In genomic region chr3:22922317-22922716, GRCh38 we compare ENCODE assay signal across 9 cellular contexts.
DNase-seq lines count a peak whose midpoint lies in the region; ATAC-seq, FAIRE-seq and TF ChIP-seq lines count a peak whose summit lies in the region.
"Had no signal": no experiment of that assay in that cellular context is flagged by ENCODE, and none has a peak within 500 bp of the region (broad histone marks: within the 10 kb centered on the region; RNA-seq: fewer than 3 reads in every experiment).

No MANE protein-coding gene starts in this region.

- H3K56ac ChIP-seq in H9 (ENCODE audit: insufficient read length, low read depth, low read length): no peak overlapping the region

- H3T11ph ChIP-seq in H9 (ENCODE audit: low read length): no peak overlapping the region

- no peak overlapping the region for H3K4me2 ChIP-seq in H9 (ENCODE audit: insufficient read depth, insufficient read length, low read length)

- H3K79me1 ChIP-seq in H9 (ENCODE audit: insufficient read depth, low read depth, low read length, poor library complexity, severe bottlenecking): no peaks in the 10 kb centered on the region

- no peak overlapping the region for H3K23ac ChIP-seq in H9 (ENCODE audit: insufficient read length, low read depth, low read length)

- no peak overlapping the region for H2BK120ac ChIP-seq in H9 (ENCODE audit: low read depth, low read length, poor library complexity, severe bottlenecking)

- H3K4me3 ChIP-seq in GM12865 (ENCODE audit: low read depth, low read length) (no peak overlapping the region), RWPE2 (ENCODE audit: severe bottlenecking) (no peak overlapping the region), small intestine (ENCODE audit: low read depth in 1 of 2, low read length in 2 of 2) (no peak overlapping the region)

- H3K9me3 ChIP-seq in H9 (ENCODE audit: control insufficient read depth, low read depth, low read length) (no peaks in the 10 kb centered on the region), RWPE2 (ENCODE audit: severe bottlenecking) (no peaks in the 10 kb centered on the region), small intestine (ENCODE audit: control insufficient read depth, low read depth) (no peaks in the 10 kb centered on the region)

- H3K23me2 ChIP-seq in H9 (ENCODE audit: insufficient read length, low read depth, low read length, poor library complexity, severe bottlenecking): no peaks in the 10 kb centered on the region

- TF ChIP-seq CTCF in GM12865 (IDR thresholded peaks at IDR 0.05; ENCODE audit: insufficient read depth, low read depth, low read length, missing control alignments) (no peak), H9 (conservative IDR thresholded peaks at IDR 0.05) (peak; percentile 63; the same call in 2 of the 3 replicates), RWPE2 (IDR thresholded peaks at IDR 0.05; ENCODE audit: poor library complexity, severe bottlenecking) (peak; percentile 58)

- H3K4me1 ChIP-seq in H9 (ENCODE audit: insufficient read depth, low read length): no peaks in the 10 kb centered on the region
- H3K4me1 ChIP-seq in RWPE2 (ENCODE audit: insufficient read depth, poor library complexity, severe bottlenecking): no peaks in the 10 kb centered on the region
- H3K4me1 ChIP-seq in small intestine (ENCODE audit: control insufficient read depth in 2 of 2, insufficient read depth in 1 of 2, low read depth in 1 of 2, low read length in 1 of 2): no peaks in the 10 kb centered on the region

- H3K4ac ChIP-seq in H9 (ENCODE audit: low read depth, low read length): no peak overlapping the region

- ATAC-seq in RWPE2 (ENCODE audit: low read depth) (0 out of 3 replicates have a peak, but pooled peaks have one; percentile 36), GM18870 (IDR thresholded peaks at IDR 0.05; ENCODE audit: unreplicated experiment) (no peak)

- no peaks in the 10 kb centered on the region for H3K36me3 Mint-ChIP-seq in H9 (ENCODE audit: insufficient read depth in 1 of 3, low read depth in 3 of 3)

- no peak overlapping the region for H2AFZ ChIP-seq in H9 (ENCODE audit: low read length)

- no peak overlapping the region for H3K14ac ChIP-seq in H9 (ENCODE audit: insufficient read depth, low read length)

- DNase-seq in GM12865 (ENCODE audit: low read depth) (peak; percentile 38), H9 (no peak), RWPE2 (ENCODE audit: low spot score) (no peak), medulla oblongata (ENCODE audit: extremely low spot score) (peak; percentile 10), small intestine (no peak)
- no peak for DNase-seq in activated naive CD4-positive, alpha-beta T cell treated with Interleukin-2 at 50 U/mL for 16 hours
- no peak for DNase-seq in stimulated activated CD4-positive, alpha-beta T cell treated with anti-CD3 and anti-CD28 coated beads, Interleukin-4, amount 100 ng/mL, for 4 hours
- DNase-seq: activated CD4-positive, alpha-beta T cell treated with anti-CD3 and anti-CD28 coated beads for 1 hour had no signal

- no peak overlapping the region for H3K27ac Mint-ChIP-seq in H9

- H2BK12ac ChIP-seq in H9 (ENCODE audit: insufficient read length, low read depth, low read length): no peak overlapping the region

- no peak overlapping the region for H3K18ac ChIP-seq in H9 (ENCODE audit: insufficient read length, low read depth, low read length)

- H4K5ac ChIP-seq in H9 (ENCODE audit: insufficient read length, low read depth, low read length): no peak overlapping the region

- no CpG with 5 or more reads among the region's 3 CpGs for WGBS in H9 (ENCODE audit: extremely low coverage, insufficient read length, low lambda C conversion rate)
- WGBS in small intestine, 3 donors: 28 to 34% (median 30%) methylated on average over 3 of the region's 3 CpGs

- H3K4me1 Mint-ChIP-seq in H9: 0 out of 4 replicates have a peak, but pooled peaks cover 0 to 2% of the 10 kb centered on the region in 2 experiments

- H3K9ac ChIP-seq in H9 (ENCODE audit: extremely low read depth, insufficient read length, low read length): no peak overlapping the region

- no peak overlapping the region for H4K91ac ChIP-seq in H9 (ENCODE audit: insufficient read length, low read depth, low read length)

- H2AK5ac ChIP-seq in H9 (ENCODE audit: insufficient read length, low read length): no peak overlapping the region

- no peak overlapping the region for H3K4me3 Mint-ChIP-seq in H9

- no peak overlapping the region for H2BK5ac ChIP-seq in H9 (ENCODE audit: insufficient read length, low read length)

- H4K20me1 ChIP-seq in H9 (ENCODE audit: control insufficient read depth, insufficient read depth, insufficient read length): no peaks in the 10 kb centered on the region

- H4K8ac ChIP-seq in H9 (replicated peaks; ENCODE audit: insufficient read length, low read depth, low read length): no peak overlapping the region

- no peak overlapping the region for H2BK15ac ChIP-seq in H9 (ENCODE audit: low read depth, low read length)

- no peaks in the 10 kb centered on the region for H3K9me3 Mint-ChIP-seq in H9

- H2BK20ac ChIP-seq in H9 (ENCODE audit: low read depth, low read length, poor library complexity, severe bottlenecking): no peak overlapping the region

- H3K27me3 Mint-ChIP-seq in H9 (ENCODE audit: low read depth): no peaks in the 10 kb centered on the region

- no peaks in the 10 kb centered on the region for H3K79me2 ChIP-seq in H9 (ENCODE audit: insufficient read depth, low read length)

- H3K27ac ChIP-seq in H9 (ENCODE audit: insufficient read length, low read depth, low read length) (no peak overlapping the region), RWPE2 (ENCODE audit: poor library complexity, severe bottlenecking) (no peak overlapping the region), small intestine (ENCODE audit: low read depth in 1 of 2, low read length in 1 of 2) (no peak overlapping the region)

- no peak for FAIRE-seq in small intestine (lab: Jason Lieb, UNC)

- no peaks in the 10 kb centered on the region for H3K27me3 ChIP-seq in H9 (ENCODE audit: insufficient read depth, low read length)
- H3K27me3 ChIP-seq in RWPE2 (ENCODE audit: insufficient read depth, poor library complexity, severe bottlenecking): no peaks in the 10 kb centered on the region
- H3K27me3 ChIP-seq in small intestine (ENCODE audit: control insufficient read depth in 2 of 2, insufficient read depth in 2 of 2, low read length in 2 of 2): no peaks in the 10 kb centered on the region

- H3K36me3 ChIP-seq in RWPE2 (ENCODE audit: low read depth): no peaks in the 10 kb centered on the region
- no peaks in the 10 kb centered on the region for H3K36me3 ChIP-seq in small intestine (ENCODE audit: control insufficient read depth in 2 of 2, insufficient read depth in 2 of 2, low read length in 2 of 2)

Comparison
In these comparisons a context has a peak if more than half of its experiments do, and no peak if none do; other contexts are left out.
1. DNase-seq: peak in GM12865 (single experiment) and medulla oblongata (single experiment); none in H9 (single experiment), RWPE2 (single experiment), small intestine (single experiment), activated naive CD4-positive, alpha-beta T cell treated with Interleukin-2 at 50 U/mL for 16 hours (single experiment) and stimulated activated CD4-positive, alpha-beta T cell treated with anti-CD3 and anti-CD28 coated beads, Interleukin-4, amount 100 ng/mL, for 4 hours (0 of 2).